29 cellular contexts compared by ENCODE assay signal in genomic region chr20:5825136-5825719, GRCh38.
DNase-seq lines count a peak whose midpoint lies in the region; ATAC-seq and TF ChIP-seq lines count a peak whose summit lies in the region.
"Had no signal": no experiment of that assay in that cellular context is flagged by ENCODE, and none has a peak within 500 bp of the region (broad histone marks: within the 10 kb centered on the region; RNA-seq: fewer than 3 reads in every experiment).

No MANE protein-coding gene starts in this region.

- H3K27me3 Mint-ChIP-seq in neural progenitor cell (ENCODE audit: insufficient read depth, low read depth) = peaks cover 7% of the 10 kb centered on the region
- no peaks in the 10 kb centered on the region for H3K27me3 Mint-ChIP-seq in type B pancreatic cell
- H3K27me3 Mint-ChIP-seq: activated CD4-positive, alpha-beta T cell treated with anti-CD3 and anti-CD28 coated beads, Interleukin-2, amount 10 ng/mL, durations not matched to agents 24 days and 14 days; dendritic cell treated with granulocyte-macrophage colony-stimulating factor and Interleukin-4, amounts not matched to agents 40 ng/mL and 50 ng/mL, for 4 days; natural killer cell treated with Interleukin-12 subunit alpha and Interleukin-12 subunit beta and Interleukin-15 and Interleukin-18, amount 100 ng/mL, for 72 hours; stimulated activated naive CD8-positive, alpha-beta T cell treated with anti-CD3 and anti-CD28 coated beads, Interleukin-15, Interleukin-2, amounts not matched to agents 100 ng/mL and 50 ng/mL, for 24 hours had no signal

- WGBS in heart right ventricle, 2 donors = 46 to 52% methylated on average over 9 of the region's 9 CpGs

- H3K36me3 ChIP-seq in heart right ventricle = no peaks in the 10 kb centered on the region
- no peaks in the 10 kb centered on the region for H3K36me3 ChIP-seq in neural progenitor cell
- H3K36me3 ChIP-seq: cardiac muscle cell, MG63, thoracic aorta, uterus had no signal

- H3K4me3 Mint-ChIP-seq in neural progenitor cell = no peak overlapping the region
- H3K4me3 Mint-ChIP-seq in type B pancreatic cell = no peak overlapping the region
- H3K4me3 Mint-ChIP-seq: activated CD4-positive, alpha-beta T cell treated with anti-CD3 and anti-CD28 coated beads, Interleukin-2, amount 10 ng/mL, durations not matched to agents 24 days and 14 days; CD8-positive, alpha-beta T cell; dendritic cell treated with granulocyte-macrophage colony-stimulating factor and Interleukin-4, amounts not matched to agents 40 ng/mL and 50 ng/mL, for 4 days; natural killer cell treated with Interleukin-12 subunit alpha and Interleukin-12 subunit beta and Interleukin-15 and Interleukin-18, amount 100 ng/mL, for 72 hours; stimulated activated naive CD8-positive, alpha-beta T cell treated with anti-CD3 and anti-CD28 coated beads, Interleukin-15, Interleukin-2, amounts not matched to agents 100 ng/mL and 50 ng/mL, for 24 hours; T-helper 2 cell treated with Interferon-gamma antibody and Interleukin-4, amounts not matched to agents 5 μg/mL and 100 μg/mL, for 36 hours had no signal

- no peaks in the 10 kb centered on the region for H3K9me3 ChIP-seq in heart right ventricle
- no peaks in the 10 kb centered on the region for H3K9me3 ChIP-seq in neural progenitor cell (ENCODE audit: low read depth)
- H3K9me3 ChIP-seq: A549, MG63, thoracic aorta, uterus had no signal

- peak in 5 of 9 donors; percentile 5 to 35 (median 31) for TF ChIP-seq CTCF in heart right ventricle (IDR thresholded peaks at IDR 0.05)
- peak; percentile 18 for TF ChIP-seq CTCF in neural progenitor cell (IDR thresholded peaks at IDR 0.05)
- TF ChIP-seq CTCF in type B pancreatic cell (conservative IDR thresholded peaks at IDR 0.05) = no peak

- no peak overlapping the region for H3K27ac Mint-ChIP-seq in neural progenitor cell
- H3K27ac Mint-ChIP-seq in type B pancreatic cell = no peak overlapping the region
- H3K27ac Mint-ChIP-seq: activated CD4-positive, alpha-beta T cell treated with anti-CD3 and anti-CD28 coated beads, Interleukin-2, amount 10 ng/mL, durations not matched to agents 24 days and 14 days; CD8-positive, alpha-beta T cell; dendritic cell treated with granulocyte-macrophage colony-stimulating factor and Interleukin-4, amounts not matched to agents 40 ng/mL and 50 ng/mL, for 4 days; natural killer cell treated with Interleukin-12 subunit alpha and Interleukin-12 subunit beta and Interleukin-15 and Interleukin-18, amount 100 ng/mL, for 72 hours; stimulated activated naive CD8-positive, alpha-beta T cell treated with anti-CD3 and anti-CD28 coated beads, Interleukin-15, Interleukin-2, amounts not matched to agents 100 ng/mL and 50 ng/mL, for 24 hours; T-helper 2 cell treated with Interferon-gamma antibody and Interleukin-4, amounts not matched to agents 5 μg/mL and 100 μg/mL, for 36 hours had no signal

- peaks cover 0 to 22% (median 11%) of the 10 kb centered on the region in 9 donors for H3K4me1 ChIP-seq in heart right ventricle
- H3K4me1 ChIP-seq in neural progenitor cell = peaks cover 24% of the 10 kb centered on the region
- H3K4me1 ChIP-seq: uterus had no signal

- H3F3A ChIP-seq in neural progenitor cell (ENCODE audit: low read depth) = peaks cover 5% of the 10 kb centered on the region

- DNase-seq in heart right ventricle = no peak
- DNase-seq in Right ventricle myocardium inferior (ENCODE audit: missing footprints) = no peak
- DNase-seq in NCI-H2227 (lab: John Stamatoyannopoulos, UW; ENCODE audit: unreplicated experiment) = peak; percentile 39
- DNase-seq in cerebellar cortex (ENCODE audit: low spot score) = peak; percentile 82
- peak; percentile 60 for DNase-seq in neural progenitor cell (ENCODE audit: low spot score)
- DNase-seq in type B pancreatic cell (ENCODE audit: extremely low spot score, unreplicated experiment) = no peak
- no peak for DNase-seq in activated CD4-positive, CD25-positive, alpha-beta regulatory T cell (lab: John Stamatoyannopoulos, UW)
- DNase-seq: activated CD4-positive, alpha-beta T cell treated with anti-CD3 and anti-CD28 coated beads, Interleukin-2, amount 10 ng/mL, durations not matched to agents 24 days and 14 days; activated effector memory CD4-positive, alpha-beta T cell treated with Interleukin-2 at 50 U/mL for 16 hours; anterior cingulate cortex; CD8-positive, alpha-beta T cell; glutamatergic neuron; MG63; NCI-H2029 treated with DMSO at 0.1 percent for 48 hours; NCI-H226; SHP77; uterus had no signal

- ATAC-seq in heart right ventricle = peak in 6 of 8 donors; percentile 30 to 64 (median 42)
- ATAC-seq in Right ventricle myocardium inferior = no peak
- no peak for ATAC-seq in HG02852 (IDR thresholded peaks at IDR 0.05; ENCODE audit: unreplicated experiment)
- ATAC-seq: activated naive CD4-positive, alpha-beta T cell treated with anti-CD3 and anti-CD28 coated beads, Interleukin-2, amount 50 U/mL, for 72 hours; CD8-positive, alpha-beta T cell; natural killer cell treated with Interleukin-12 subunit alpha and Interleukin-12 subunit beta and Interleukin-15 and Interleukin-18, amount 100 ng/mL, for 72 hours; Panc1 had no signal

- no peaks in the 10 kb centered on the region for H3K79me2 ChIP-seq in neural progenitor cell (ENCODE audit: low read depth)

- H3K4me3 ChIP-seq in heart right ventricle = no peak overlapping the region
- no peak overlapping the region for H3K4me3 ChIP-seq in neural progenitor cell
- H3K4me3 ChIP-seq: A549, cardiac muscle cell, MG63, smooth muscle cell, thoracic aorta, uterus had no signal

- no peaks in the 10 kb centered on the region for H3K27me3 ChIP-seq in heart right ventricle
- H3K27me3 ChIP-seq in neural progenitor cell = no peaks in the 10 kb centered on the region
- H3K27me3 ChIP-seq: cardiac muscle cell, MG63, uterus had no signal

- H3K4me2 ChIP-seq in neural progenitor cell = peak overlapping the region; percentile 14
- H3K4me2 ChIP-seq: A549, KMS-11, smooth muscle cell had no signal

- H3K4me1 Mint-ChIP-seq in neural progenitor cell (peaks cover 28% of the 10 kb centered on the region), type B pancreatic cell (ENCODE audit: unreplicated experiment) (peaks cover 6% of the 10 kb centered on the region)

- H3K27ac ChIP-seq in heart right ventricle (peak overlapping the region in 1 of 10 donors; percentile 15), neural progenitor cell (no peak overlapping the region)
- H3K27ac ChIP-seq: A549, cardiac muscle cell, KMS-11, thoracic aorta, uterus had no signal

- no peak overlapping the region for H3K9ac ChIP-seq in neural progenitor cell
- H3K9ac ChIP-seq: KMS-11 had no signal

- intact Hi-C loops in heart right ventricle (cut with DNase I) (loop anchor here in 4 of 10 donors (5.0 to 10.0 kb wide), 4 partner anchors 60 to 110 kb away; no protein-coding TSS in a partner anchor), Right ventricle myocardium inferior (cut with DNase I) (no loop called here)

- no peaks in the 10 kb centered on the region for H4K20me1 ChIP-seq in neural progenitor cell (ENCODE audit: low read depth)

- H3K9me3 Mint-ChIP-seq in neural progenitor cell = no peaks in the 10 kb centered on the region
- H3K9me3 Mint-ChIP-seq in type B pancreatic cell = no peaks in the 10 kb centered on the region
- H3K9me3 Mint-ChIP-seq: activated CD4-positive, alpha-beta T cell treated with anti-CD3 and anti-CD28 coated beads, Interleukin-2, amount 10 ng/mL, durations not matched to agents 24 days and 14 days; activated naive CD4-positive, alpha-beta T cell treated with anti-CD3 and anti-CD28 coated beads, Interleukin-2, amount 50 U/mL, for 72 hours; CD8-positive, alpha-beta T cell; dendritic cell treated with granulocyte-macrophage colony-stimulating factor and Interleukin-4, amounts not matched to agents 40 ng/mL and 50 ng/mL, for 4 days; natural killer cell treated with Interleukin-12 subunit alpha and Interleukin-12 subunit beta and Interleukin-15 and Interleukin-18, amount 100 ng/mL, for 72 hours; stimulated activated naive CD8-positive, alpha-beta T cell treated with anti-CD3 and anti-CD28 coated beads, Interleukin-15, Interleukin-2, amounts not matched to agents 100 ng/mL and 50 ng/mL, for 24 hours; T-helper 2 cell treated with Interferon-gamma antibody and Interleukin-4, amounts not matched to agents 5 μg/mL and 100 μg/mL, for 36 hours had no signal

- no peak overlapping the region for H2AFZ ChIP-seq in neural progenitor cell (replicated peaks)

- no peaks in the 10 kb centered on the region for H3K36me3 Mint-ChIP-seq in neural progenitor cell
- H3K36me3 Mint-ChIP-seq in type B pancreatic cell = no peaks in the 10 kb centered on the region
- H3K36me3 Mint-ChIP-seq: activated naive CD4-positive, alpha-beta T cell treated with anti-CD3 and anti-CD28 coated beads, Interleukin-2, amount 50 U/mL, for 72 hours; natural killer cell treated with Interleukin-12 subunit alpha and Interleukin-12 subunit beta and Interleukin-15 and Interleukin-18, amount 100 ng/mL, for 72 hours had no signal

Comparison
In these comparisons a context has a peak if more than half of its experiments do, and no peak if none do; other contexts are left out.
1. ATAC-seq: peak in heart right ventricle (6 of 8); none in Right ventricle myocardium inferior (single experiment) and HG02852 (single experiment).
2. DNase-seq: peak in NCI-H2227 (single experiment), cerebellar cortex (single experiment) and neural progenitor cell (single experiment); none in heart right ventricle (0 of 2), Right ventricle myocardium inferior (single experiment), type B pancreatic cell (single experiment) and activated CD4-positive, CD25-positive, alpha-beta regulatory T cell (0 of 4).